ENCODE assay signal across 7 cellular contexts in the genomic region with DNA sequence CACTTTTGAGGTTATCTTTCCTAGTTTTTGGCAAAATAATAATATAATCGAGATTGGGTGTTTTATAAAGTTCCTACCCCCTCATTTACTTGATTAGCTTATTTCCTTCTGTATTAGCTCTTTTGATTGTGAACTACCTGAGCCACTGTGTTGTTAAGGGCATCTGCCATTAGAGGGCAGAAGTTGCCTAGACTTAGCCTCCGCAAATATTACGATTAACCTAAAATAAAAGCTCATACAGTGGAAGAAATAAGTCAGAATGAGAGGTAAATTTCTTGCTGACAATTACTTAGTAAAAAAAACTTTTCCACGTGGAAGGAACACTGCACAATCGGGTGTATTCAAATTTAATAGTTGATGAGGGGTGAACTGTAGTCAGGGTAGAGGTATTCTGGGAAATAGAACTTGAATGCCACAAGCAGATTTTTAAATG. TPM values are rescaled to one million over a fixed set of nuclear protein-coding genes. Genes with fewer than 3 reads are reported as not detected.
A peak's percentile ranks its signal among the peaks of the same experiment; 100 is the strongest.
DNase-seq lines count a peak whose midpoint lies in the region; ATAC-seq, FAIRE-seq and TF ChIP-seq lines count a peak whose summit lies in the region.

No MANE protein-coding gene starts in this region.

- peak; percentile 66 for TF ChIP-seq CTCF in RWPE2 (IDR thresholded peaks at IDR 0.05; ENCODE audit: poor library complexity, severe bottlenecking)
- peak; percentile 81 to 88 (median 82) for TF ChIP-seq CTCF in K562 (IDR thresholded peaks at IDR 0.05 in 2 of 3, conservative IDR thresholded peaks at IDR 0.05 in 1 of 3; ENCODE audit: insufficient read depth in 2 of 3, low read depth in 1 of 3, low read length in 3 of 3)

- no peaks in the 10 kb centered on the region for H3K9me3 ChIP-seq in RWPE2 (ENCODE audit: severe bottlenecking)
- H3K9me3 ChIP-seq in K562 (replicated peaks; ENCODE audit: control insufficient read depth, insufficient read depth, low read depth, low read length): no peaks in the 10 kb centered on the region; the same call in 1 of the 2 replicates

- H3K4me1 ChIP-seq in RWPE2 (ENCODE audit: insufficient read depth, poor library complexity, severe bottlenecking) (no peaks in the 10 kb centered on the region), K562 (replicated peaks in 1 of 2; ENCODE audit: control insufficient read depth in 2 of 2, insufficient read depth in 2 of 2, low read length in 2 of 2) (peaks cover 7 to 24% of the 10 kb centered on the region in 2 experiments)

- no peak for TF ChIP-seq POLR2A in K562 (conservative IDR thresholded peaks at IDR 0.05)

- peak overlapping the region in 1 of 2 experiments; percentile 94; a peak in 2 of 4 replicates for H3K9ac ChIP-seq in K562 (ENCODE audit: insufficient read depth in 1 of 2, low read depth in 2 of 2, low read length in 2 of 2)

- TF ChIP-seq EP300 in K562 (IDR thresholded peaks at IDR 0.05; ENCODE audit: low read length): no peak

- 1% methylated on average over 5 of the region's 5 CpGs for WGBS in K562 (ENCODE audit: insufficient coverage, low coverage, missing lambda C conversion rate)

- intact Hi-C loops in K562 (cut with micrococcal nuclease): loop anchor here (1.0 to 5.0 kb wide), 6 partner anchors 46 to 253 kb away; a partner anchor contains a TSS

- CTCF ChIA-PET in K562 (lab: Yijun Ruan, JAX; ENCODE audit: low intra/inter-chr PET ratio): interaction anchor here (0.6 to 3.3 kb wide), 15 partner anchors 45 to 590 kb away, joined by 3 to 56 read pairs (median 4); a partner anchor contains a TSS

- FAIRE-seq in K562 (lab: Jason Lieb, UNC): peak; percentile 73

- POLR2A ChIA-PET in K562 (lab: Yijun Ruan, JAX): interaction anchor here (0.6 to 3.3 kb wide), 25 partner anchors 11 to 582 kb away, joined by 3 to 49 read pairs (median 4); a partner anchor contains a TSS

- no peak for ATAC-seq in RWPE2 (ENCODE audit: low read depth)
- peak; percentile 29 for ATAC-seq in K562
- ATAC-seq in HG03442 (IDR thresholded peaks at IDR 0.05; ENCODE audit: unreplicated experiment): no peak

- in situ Hi-C loops in K562 (cut with MboI): no loop called here

- H3K4me3 ChIP-seq in RWPE2 (ENCODE audit: severe bottlenecking) (peak overlapping the region; percentile 88), K562 (peak overlapping the region; percentile 94)

- H3K4me2 ChIP-seq in K562 (ENCODE audit: insufficient read depth, low read length): peak overlapping the region; percentile 83

- no peaks in the 10 kb centered on the region for H3K27me3 ChIP-seq in RWPE2 (ENCODE audit: insufficient read depth, poor library complexity, severe bottlenecking)
- H3K27me3 ChIP-seq in K562 (ENCODE audit: control insufficient read depth in 2 of 2, insufficient read depth in 2 of 2, low read length in 2 of 2): no peaks in the 10 kb centered on the region

- H3K36me3 ChIP-seq in RWPE2 (ENCODE audit: low read depth) (peaks cover 53% of the 10 kb centered on the region), K562 (ENCODE audit: control insufficient read depth, insufficient read depth, low read length) (peaks cover 54% of the 10 kb centered on the region)

- peaks cover 54% of the 10 kb centered on the region for H4K20me1 ChIP-seq in K562 (replicated peaks; ENCODE audit: control insufficient read depth, insufficient read depth, low read length)

- BruUV-seq in K562 (replicated peaks; lab: Mats Ljungman, UMichigan): no TSS peak

- H3K79me2 ChIP-seq in K562 (ENCODE audit: control insufficient read depth, insufficient read depth, low read length): peaks cover 82% of the 10 kb centered on the region

- TF ChIP-seq RAD21 in K562 (CRISPR knock-in tag; conservative IDR thresholded peaks at IDR 0.05 in 1 of 2, IDR thresholded peaks at IDR 0.05 in 1 of 2): peak; percentile 92

- no peak overlapping the region for H2AFZ ChIP-seq in K562 (ENCODE audit: low read depth, low read length)

- DNase-seq in EH (ENCODE audit: low read depth): peak; percentile 70
- peak; percentile 22 for DNase-seq in HuH-7.5 (ENCODE audit: low spot score)
- DNase-seq in RWPE2 (ENCODE audit: low spot score): no peak
- peak in 2 of 4 experiments; percentile 58 to 77 for DNase-seq in K562 (ENCODE audit: extremely low read depth in 1 of 4, low spot score in 3 of 4)
- peak; percentile 69 for DNase-seq in iris pigment epithelial cell (ENCODE audit: low read depth)
- DNase-seq in stimulated activated CD4-positive, alpha-beta T cell treated with anti-CD3 and anti-CD28 coated beads, Interleukin-4, amount 100 ng/mL, for 1 hour: peak; percentile 31

- H3K9me1 ChIP-seq in K562 (ENCODE audit: control insufficient read depth, insufficient read depth, low read length): peaks cover 9% of the 10 kb centered on the region

- H3K27ac ChIP-seq in RWPE2 (ENCODE audit: poor library complexity, severe bottlenecking) (no peak overlapping the region), K562 (ENCODE audit: extremely low read depth, low read depth, low read length) (peak overlapping the region; percentile 11; the same call in 2 of the 3 replicates)

TF ChIP-seq in K562, 482 proteins besides CTCF, POLR2A, EP300 and RAD21 (continues in another document):
- TF ChIP-seq STAT5A (IDR thresholded peaks at IDR 0.05; ENCODE audit: borderline replicate concordance, low read length) (no peak), NRF1 (conservative IDR thresholded peaks at IDR 0.05 in 1 of 2, IDR thresholded peaks at IDR 0.05 in 1 of 2) (no peak), SP1 (CRISPR knock-in tag; IDR thresholded peaks at IDR 0.05) (no peak), SNIP1 (IDR thresholded peaks at IDR 0.05; ENCODE audit: low read depth) (no peak), RFX5 (IDR thresholded peaks at IDR 0.05; ENCODE audit: low read depth, low read length) (no peak), RBM39 (optimal IDR thresholded peaks at IDR 0.05; ENCODE audit: low read depth, low read length) (no peak), PHF20 (IDR thresholded peaks at IDR 0.05; ENCODE audit: partially characterized antibody) (no peak), HMG20A (CRISPR knock-in tag; conservative IDR thresholded peaks at IDR 0.05) (no peak), RFX1 (IDR thresholded peaks at IDR 0.05) (0 out of 2 replicates have a peak, but pooled peaks have one; percentile 23), SIN3A (IDR thresholded peaks at IDR 0.05; ENCODE audit: borderline replicate concordance in 2 of 2, control insufficient read depth in 1 of 2, low read depth in 2 of 2, low read length in 2 of 2) (no peak), RBM25 (IDR thresholded peaks at IDR 0.05; ENCODE audit: low read depth, low read length, severe bottlenecking) (peak; percentile 27)
- TF ChIP-seq, protein P1, sequence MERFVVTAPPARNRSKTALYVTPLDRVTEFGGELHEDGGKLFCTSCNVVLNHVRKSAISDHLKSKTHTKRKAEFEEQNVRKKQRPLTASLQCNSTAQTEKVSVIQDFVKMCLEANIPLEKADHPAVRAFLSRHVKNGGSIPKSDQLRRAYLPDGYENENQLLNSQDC (CRISPR knock-in tag; IDR thresholded peaks at IDR 0.05): no peak
- TF ChIP-seq, protein P2, sequence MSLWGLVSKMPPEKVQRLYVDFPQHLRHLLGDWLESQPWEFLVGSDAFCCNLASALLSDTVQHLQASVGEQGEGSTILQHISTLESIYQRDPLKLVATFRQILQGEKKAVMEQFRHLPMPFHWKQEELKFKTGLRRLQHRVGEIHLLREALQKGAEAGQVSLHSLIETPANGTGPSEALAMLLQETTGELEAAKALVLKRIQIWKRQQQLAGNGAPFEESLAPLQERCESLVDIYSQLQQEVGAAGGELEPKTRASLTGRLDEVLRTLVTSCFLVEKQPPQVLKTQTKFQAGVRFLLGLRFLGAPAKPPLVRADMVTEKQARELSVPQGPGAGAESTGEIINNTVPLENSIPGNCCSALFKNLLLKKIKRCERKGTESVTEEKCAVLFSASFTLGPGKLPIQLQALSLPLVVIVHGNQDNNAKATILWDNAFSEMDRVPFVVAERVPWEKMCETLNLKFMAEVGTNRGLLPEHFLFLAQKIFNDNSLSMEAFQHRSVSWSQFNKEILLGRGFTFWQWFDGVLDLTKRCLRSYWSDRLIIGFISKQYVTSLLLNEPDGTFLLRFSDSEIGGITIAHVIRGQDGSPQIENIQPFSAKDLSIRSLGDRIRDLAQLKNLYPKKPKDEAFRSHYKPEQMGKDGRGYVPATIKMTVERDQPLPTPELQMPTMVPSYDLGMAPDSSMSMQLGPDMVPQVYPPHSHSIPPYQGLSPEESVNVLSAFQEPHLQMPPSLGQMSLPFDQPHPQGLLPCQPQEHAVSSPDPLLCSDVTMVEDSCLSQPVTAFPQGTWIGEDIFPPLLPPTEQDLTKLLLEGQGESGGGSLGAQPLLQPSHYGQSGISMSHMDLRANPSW (CRISPR knock-in tag; IDR thresholded peaks at IDR 0.05): no peak
- TF ChIP-seq, protein P3, sequence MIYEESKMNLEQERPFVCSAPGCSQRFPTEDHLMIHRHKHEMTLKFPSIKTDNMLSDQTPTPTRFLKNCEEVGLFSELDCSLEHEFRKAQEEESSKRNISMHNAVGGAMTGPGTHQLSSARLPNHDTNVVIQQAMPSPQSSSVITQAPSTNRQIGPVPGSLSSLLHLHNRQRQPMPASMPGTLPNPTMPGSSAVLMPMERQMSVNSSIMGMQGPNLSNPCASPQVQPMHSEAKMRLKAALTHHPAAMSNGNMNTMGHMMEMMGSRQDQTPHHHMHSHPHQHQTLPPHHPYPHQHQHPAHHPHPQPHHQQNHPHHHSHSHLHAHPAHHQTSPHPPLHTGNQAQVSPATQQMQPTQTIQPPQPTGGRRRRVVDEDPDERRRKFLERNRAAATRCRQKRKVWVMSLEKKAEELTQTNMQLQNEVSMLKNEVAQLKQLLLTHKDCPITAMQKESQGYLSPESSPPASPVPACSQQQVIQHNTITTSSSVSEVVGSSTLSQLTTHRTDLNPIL (CRISPR knock-in tag; IDR thresholded peaks at IDR 0.05): no peak

RNA-seq across cellular contexts. Expression of a gene that starts 2.3 kb away (rescaled TPM):
- 33.3 and 126 TPM in 2 replicates for total RNA-seq in K562 (2011; cell fraction: chromatin; rRNA removed; ENCODE audit: low replicate concordance)
- 45.1 and 46.9 TPM in 2 replicates for total RNA-seq in K562 (2011; cell fraction: nucleolus; rRNA removed)
- total RNA-seq in K562 (2011; cell fraction: nucleoplasm; rRNA removed): 88.2 and 158 TPM in 2 replicates
- 412 and 510 TPM in 2 replicates for total RNA-seq in K562 (2014; rRNA removed)
- 517 and 565 TPM in 2 replicates for total RNA-seq in K562 (2014; rRNA removed; fragmentation: Illumina TruSeq; extraction: Trizol)
- 394 and 426 TPM in 2 replicates for total RNA-seq in K562 (2015; rRNA removed; fragmentation: Illumina TruSeq; extraction: Trizol)
- 808 and 835 TPM in 2 replicates for total RNA-seq in K562 (2021)
- 812 and 877 TPM in 2 replicates for polyA plus RNA-seq in K562 (2011; rRNA removed)
- 605 and 678 TPM in 2 replicates for polyA plus RNA-seq in K562 (2011; cell fraction: cytosol; rRNA removed)
- 136 and 194 TPM in 2 replicates for polyA plus RNA-seq in K562 (2011; cell fraction: nucleus; rRNA removed)
- 834 and 880 TPM in 2 replicates for polyA plus RNA-seq in K562 (2012)
- 758 and 923 TPM in 2 replicates for polyA plus RNA-seq in K562 (2014; fragmentation: Illumina TruSeq; extraction: Trizol)
- 100 to 1,000 TPM; 543 to 591 TPM for polyA plus RNA-seq in K562 (2014; fragmentation: Nextera tagmentation; extraction: Ambion mirVana)
- polyA plus RNA-seq in K562 (2014; rRNA removed): 975 and 1,083 TPM in 2 replicates
- polyA minus RNA-seq in K562 (2011; rRNA and poly(A)+ RNA removed): 127 and 157 TPM in 2 replicates
- polyA minus RNA-seq in K562 (2011; cell fraction: cytosol; rRNA and poly(A)+ RNA removed): 116 and 160 TPM in 2 replicates
- 24.4 and 52.3 TPM in 2 replicates for polyA minus RNA-seq in K562 (2011; cell fraction: nucleus; rRNA and poly(A)+ RNA removed)
